ENCODE assay signal across 16 cellular contexts in the genomic region with DNA sequence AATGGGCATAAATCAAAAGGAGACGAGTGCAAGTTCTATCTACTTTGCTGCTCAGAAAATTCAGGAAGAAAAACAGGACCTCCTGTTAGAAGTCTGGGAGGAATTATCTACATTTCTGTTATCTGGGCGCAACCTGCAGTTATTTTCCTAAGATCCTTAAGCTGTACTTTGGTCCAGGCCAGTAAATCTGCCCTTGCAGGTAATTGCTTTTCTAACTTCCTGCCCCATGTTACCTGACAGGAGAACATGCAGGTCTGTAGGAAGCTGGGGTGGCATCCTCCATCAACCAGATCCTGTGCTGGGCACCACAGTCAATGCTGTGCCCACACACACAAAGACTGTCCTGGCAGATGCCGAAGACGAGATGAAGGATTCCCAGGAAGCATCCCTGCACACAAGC. TPM values are rescaled to one million over a fixed set of nuclear protein-coding genes. Genes with fewer than 3 reads are reported as not detected.
A peak's percentile ranks its signal among the peaks of the same experiment; 100 is the strongest.
DNase-seq lines count a peak whose midpoint lies in the region; ATAC-seq and TF ChIP-seq lines count a peak whose summit lies in the region.
"Had no signal": no experiment of that assay in that cellular context is flagged by ENCODE, and none has a peak within 500 bp of the region (broad histone marks: within the 10 kb centered on the region; RNA-seq: fewer than 3 reads in every experiment).

No MANE protein-coding gene starts in this region.

- H3K36me3 Mint-ChIP-seq in Caco-2 (ENCODE audit: insufficient read depth, unreplicated experiment) (peaks cover 14% of the 10 kb centered on the region), endothelial cell (ENCODE audit: low read depth, unreplicated experiment) (peaks cover 34% of the 10 kb centered on the region)
- H3K36me3 Mint-ChIP-seq: CD4-positive, CD25-positive, alpha-beta regulatory T cell had no signal

- in situ Hi-C loops in transverse colon (cut with MboI; ENCODE audit: low pct_ligation_motif_present in 1 of 4, low pct_unique_long_range_greater_than_20kb in 1 of 4, low sequenced_read_pairs in 3 of 4), result no loop called here

- H3K27me3 ChIP-seq in Caco-2 (replicated peaks; ENCODE audit: control insufficient read depth, insufficient read depth, low read length) (no peaks in the 10 kb centered on the region), mucosa of rectum (ENCODE audit: control insufficient read depth in 2 of 2, insufficient read depth in 2 of 2, low read length in 2 of 2) (no peaks in the 10 kb centered on the region), transverse colon (peaks cover 12% of the 10 kb centered on the region), lower lobe of right lung (ENCODE audit: low read depth) (no peaks in the 10 kb centered on the region)

- CTCF ChIA-PET in Caco-2 (lab: Charles Lee), result interaction anchor here (0.6 kb wide), 1 partner anchor 45 kb away, joined by 4 read pairs; no protein-coding TSS in a partner anchor

- peak overlapping the region; percentile 63 for H3K27ac Mint-ChIP-seq in Caco-2 (ENCODE audit: unreplicated experiment)
- peak overlapping the region; percentile 59 for H3K27ac Mint-ChIP-seq in endothelial cell (ENCODE audit: unreplicated experiment)
- H3K27ac Mint-ChIP-seq: CD4-positive, CD25-positive, alpha-beta regulatory T cell; GM23338 had no signal

- TF ChIP-seq POLR2A in transverse colon (IDR thresholded peaks at IDR 0.05), result no peak

- peak overlapping the region; percentile 30 to 54 for H3K27ac ChIP-seq in mucosa of rectum (ENCODE audit: low read depth in 2 of 2, low read length in 2 of 2)
- H3K27ac ChIP-seq in transverse colon, result peak overlapping the region; percentile 58 to 79 (median 76)
- no peak overlapping the region for H3K27ac ChIP-seq in lower lobe of right lung
- H3K27ac ChIP-seq: BLaER1 treated with 17β-estradiol and CSF1 and Interleukin-3, amounts not matched to agents 10 nM and 100 nM had no signal

- 55 to 72% methylated on average over 2 to 4 of the region's 4 CpGs for WGBS in transverse colon (ENCODE audit: low coverage in 1 of 2), 2 donors

- H3K9me3 ChIP-seq in Caco-2 (no peaks in the 10 kb centered on the region), mucosa of rectum (ENCODE audit: control insufficient read depth in 2 of 2, low read length in 2 of 2) (no peaks in the 10 kb centered on the region), transverse colon (no peaks in the 10 kb centered on the region), lower lobe of right lung (no peaks in the 10 kb centered on the region)
- H3K9me3 ChIP-seq: BLaER1 treated with 17β-estradiol and CSF1 and Interleukin-3, amounts not matched to agents 10 nM and 100 nM had no signal

- peaks cover 39% of the 10 kb centered on the region for H3K4me1 ChIP-seq in Caco-2
- peaks cover 15 to 29% of the 10 kb centered on the region in 2 donors for H3K4me1 ChIP-seq in mucosa of rectum (ENCODE audit: control insufficient read depth in 2 of 2, insufficient read depth in 2 of 2, low read length in 2 of 2)
- H3K4me1 ChIP-seq in transverse colon, result peaks cover 0 to 29% (median 22%) of the 10 kb centered on the region in 4 donors
- H3K4me1 ChIP-seq in lower lobe of right lung, result peaks cover 11% of the 10 kb centered on the region

- TF ChIP-seq CTCF in Caco-2 (IDR thresholded peaks at IDR 0.05; ENCODE audit: insufficient read depth in 1 of 2, low read depth in 1 of 2, low read length in 1 of 2, severe bottlenecking in 1 of 2, unreplicated experiment in 1 of 2) (no peak), endothelial cell (IDR thresholded peaks at IDR 0.05; ENCODE audit: unreplicated experiment) (no peak), transverse colon (IDR thresholded peaks at IDR 0.05) (no peak), lower lobe of right lung (IDR thresholded peaks at IDR 0.05) (no peak)

- DNase-seq in Caco-2 (no peak), endothelial cell (ENCODE audit: low spot score) (no peak), transverse colon (peak; percentile 42), lower lobe of right lung (no peak), Ammon's horn (ENCODE audit: low spot score) (no peak)
- DNase-seq: 8988T; AML-193; Calu3; CD4-positive, CD25-positive, alpha-beta regulatory T cell; DMS 273 treated with DMSO at 0.1 percent for 48 hours; H9; IMR-90 had no signal

- H3K4me3 ChIP-seq in Caco-2 (ENCODE audit: low read depth, low read length) (no peak overlapping the region), mucosa of rectum (ENCODE audit: low read length in 2 of 2) (peak overlapping the region in 1 of 2 donors; percentile 23), transverse colon (no peak overlapping the region), lower lobe of right lung (no peak overlapping the region)
- H3K4me3 ChIP-seq: BLaER1 treated with 17β-estradiol and CSF1 and Interleukin-3, amounts not matched to agents 10 nM and 100 nM; GM23338 had no signal

- H3K27me3 Mint-ChIP-seq in Caco-2 (ENCODE audit: insufficient read depth, unreplicated experiment) (no peaks in the 10 kb centered on the region), endothelial cell (ENCODE audit: unreplicated experiment) (peaks cover 12% of the 10 kb centered on the region)

- H3K4me1 Mint-ChIP-seq in Caco-2 (ENCODE audit: low read depth, unreplicated experiment) (peaks cover 33% of the 10 kb centered on the region), endothelial cell (ENCODE audit: unreplicated experiment) (peaks cover 43% of the 10 kb centered on the region)

- H3K4me3 Mint-ChIP-seq in Caco-2 (ENCODE audit: unreplicated experiment), result peak overlapping the region; percentile 16
- no peak overlapping the region for H3K4me3 Mint-ChIP-seq in endothelial cell (ENCODE audit: unreplicated experiment)
- H3K4me3 Mint-ChIP-seq: CD4-positive, CD25-positive, alpha-beta regulatory T cell; GM23338 had no signal

- H3K9ac ChIP-seq in mucosa of rectum (ENCODE audit: low read depth in 1 of 2, low read length in 2 of 2), result no peak overlapping the region
- H3K9ac ChIP-seq: BLaER1 treated with 17β-estradiol and CSF1 and Interleukin-3, amounts not matched to agents 10 nM and 100 nM had no signal

- intact Hi-C loops in Caco-2 (cut with micrococcal nuclease; ENCODE audit: unreplicated experiment), result no loop called here
- intact Hi-C loops in transverse colon (cut with DNase I; ENCODE audit: low total_unique reads), result no loop called here
- intact Hi-C loops in lower lobe of right lung (cut with DNase I), result no loop called here

- H3K9me3 Mint-ChIP-seq in Caco-2 (ENCODE audit: unreplicated experiment), result no peaks in the 10 kb centered on the region
- H3K9me3 Mint-ChIP-seq in endothelial cell (ENCODE audit: unreplicated experiment), result no peaks in the 10 kb centered on the region
- H3K9me3 Mint-ChIP-seq: GM23338, H9 had no signal

- POLR2A ChIA-PET in Caco-2 (lab: Charles Lee), result no interaction called here

- TF ChIP-seq EP300 in transverse colon (IDR thresholded peaks at IDR 0.05; ENCODE audit: low read depth), result no peak

- BruUV-seq in Caco-2 (replicated peaks; lab: Mats Ljungman, UMichigan), result no TSS peak

- H3K36me3 ChIP-seq in Caco-2 (ENCODE audit: control insufficient read depth, insufficient read depth, low read length) (peaks cover 2% of the 10 kb centered on the region; the same call in 1 of the 2 replicates), mucosa of rectum (ENCODE audit: control insufficient read depth in 2 of 2, insufficient read depth in 2 of 2, low read length in 2 of 2) (peaks cover 0 to 3% of the 10 kb centered on the region in 2 donors), transverse colon (no peaks in the 10 kb centered on the region), lower lobe of right lung (peaks cover 7% of the 10 kb centered on the region)

- ATAC-seq in HG03139 (IDR thresholded peaks at IDR 0.05; ENCODE audit: unreplicated experiment) (no peak), lower lobe of right lung (no peak)
- ATAC-seq: GM23338 had no signal

RNA-seq across cellular contexts. Expression of a gene that starts 5.7 kb away (rescaled TPM):
- total RNA-seq in Caco-2 (2022) (16.5 and 17.4 TPM in 2 replicates), endothelial cell (ENCODE audit: unreplicated experiment) (65.0 TPM), transverse colon (10 to 100 TPM; 23.9 to 37.6 (median 28.3) TPM), lower lobe of right lung (15.5 TPM)
- total RNA-seq: CD4-positive, CD25-positive, alpha-beta regulatory T cell had no signal
